ENCODE assay signal across 13 cellular contexts in genomic region chr3:125200731-125201139, GRCh38. TPM values are rescaled to one million over a fixed set of nuclear protein-coding genes. Genes with fewer than 3 reads are reported as not detected.
A peak's percentile ranks its signal among the peaks of the same experiment; 100 is the strongest.
DNase-seq lines count a peak whose midpoint lies in the region; ATAC-seq and TF ChIP-seq lines count a peak whose summit lies in the region.
"Had no signal": no experiment of that assay in that cellular context is flagged by ENCODE, and none has a peak within 500 bp of the region (broad histone marks: within the 10 kb centered on the region; RNA-seq: fewer than 3 reads in every experiment).

No MANE protein-coding gene starts in this region.

- TF ChIP-seq CTCF in GM06990 (IDR thresholded peaks at IDR 0.05; ENCODE audit: insufficient read depth, low read length, poor library complexity, severe bottlenecking): no peak

- 87 to 90% methylated on average over 6 of the region's 6 CpGs for WGBS in aorta, 2 donors

- H3K36me3 ChIP-seq in GM06990 (ENCODE audit: control insufficient read depth, insufficient read depth, low read length) (no peaks in the 10 kb centered on the region), aorta (ENCODE audit: control insufficient read depth in 1 of 2, insufficient read depth in 2 of 2, low read length in 1 of 2) (no peaks in the 10 kb centered on the region)
- H3K36me3 ChIP-seq: spleen had no signal

- H3K27me3 ChIP-seq in GM06990 (replicated peaks; ENCODE audit: control insufficient read depth, insufficient read depth, low read length) (no peaks in the 10 kb centered on the region), aorta (ENCODE audit: control insufficient read depth in 1 of 2, insufficient read depth in 2 of 2, low read length in 1 of 2) (no peaks in the 10 kb centered on the region)
- H3K27me3 ChIP-seq: spleen had no signal

- ATAC-seq in GM19035 (IDR thresholded peaks at IDR 0.05; ENCODE audit: unreplicated experiment) (peak; percentile 75), HG02623 (IDR thresholded peaks at IDR 0.05; ENCODE audit: unreplicated experiment) (peak; percentile 77), HG03460 (IDR thresholded peaks at IDR 0.05; ENCODE audit: unreplicated experiment) (peak; percentile 82), aorta (ENCODE audit: low FRiP score) (no peak)
- ATAC-seq: naive thymus-derived CD8-positive, alpha-beta T cell had no signal

- no peaks in the 10 kb centered on the region for H3K9me3 ChIP-seq in aorta (ENCODE audit: control insufficient read depth, low read length)
- H3K9me3 ChIP-seq: spleen had no signal

- H3K4me3 ChIP-seq in GM06990 (replicated peaks; ENCODE audit: low read depth, low read length) (peak overlapping the region; percentile 12), aorta (ENCODE audit: low read length in 2 of 2) (no peak overlapping the region)
- H3K4me3 ChIP-seq: spleen had no signal

- DNase-seq in GM06990 (ENCODE audit: extremely low read depth, insufficient read length): peak; percentile 64
- no peak for DNase-seq in aorta
- no peak for DNase-seq in DMS79 treated with DMSO at 0.1 percent for 48 hours (lab: John Stamatoyannopoulos, UW)
- DNase-seq in stimulated activated CD4-positive, alpha-beta T cell treated with anti-CD3 and anti-CD28 coated beads, Interleukin-4, amount 100 ng/mL, for 24 hours: no peak
- no peak for DNase-seq in stimulated activated CD4-positive, alpha-beta T cell treated with anti-CD3 and anti-CD28 coated beads, Interleukin-2, amount 100 ng/mL, for 24 hours
- DNase-seq: anterior cingulate cortex; naive thymus-derived CD8-positive, alpha-beta T cell; NCI-H510A treated with DMSO at 0.1 percent for 48 hours; spleen; stimulated activated naive CD4-positive, alpha-beta T cell treated with Interleukin-2 at 50 U/mL for 16 hours had no signal

- H3K4me1 ChIP-seq in aorta (ENCODE audit: control insufficient read depth in 1 of 2, insufficient read depth in 2 of 2, low read length in 2 of 2): no peaks in the 10 kb centered on the region
- H3K4me1 ChIP-seq: spleen had no signal

- intact Hi-C loops in aorta (cut with DNase I): no loop called here

- H3K27ac ChIP-seq in aorta (ENCODE audit: low read depth in 1 of 2, low read length in 2 of 2): no peak overlapping the region
- H3K27ac ChIP-seq: spleen had no signal

RNA-seq across cellular contexts. Expression of gene SLC12A8, which starts 11.8 kb away (rescaled TPM):
- total RNA-seq in aorta: 1 to 10 TPM; 1.4 to 2.6 TPM
- polyA plus RNA-seq in aorta: 1 to 10 TPM in 1 of 2 donors, not detected in 1; 1.1 TPM
- polyA plus RNA-seq: naive thymus-derived CD8-positive, alpha-beta T cell had no signal
